ENCODE assay signal across 9 cellular contexts in the genomic region with DNA sequence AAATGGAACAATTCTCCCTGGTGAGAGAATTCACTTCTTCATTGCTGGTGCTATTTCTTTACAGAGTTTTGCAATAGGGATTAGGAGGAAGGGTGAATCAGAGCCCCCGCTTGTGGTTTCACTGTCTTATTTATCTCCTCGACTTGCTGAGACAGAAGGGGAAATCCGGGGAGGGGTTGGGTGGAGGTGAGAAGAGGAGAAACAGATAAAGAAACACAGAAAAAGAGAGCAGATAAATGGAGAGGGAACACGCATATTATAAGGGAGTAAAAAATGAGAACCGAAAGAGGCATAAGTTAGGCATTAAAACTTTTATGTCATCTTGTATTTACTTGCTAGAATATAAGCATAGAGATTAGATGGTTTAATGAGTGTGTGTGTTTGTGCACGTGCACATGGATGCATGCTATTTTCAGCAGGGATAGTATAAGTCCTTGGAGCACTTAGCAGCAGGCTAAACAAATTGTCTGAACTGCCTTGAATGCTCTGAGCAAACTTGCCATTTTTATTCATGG.
DNase-seq lines count a peak whose midpoint lies in the region; ATAC-seq and TF ChIP-seq lines count a peak whose summit lies in the region.
"Had no signal": no experiment of that assay in that cellular context is flagged by ENCODE, and none has a peak within 500 bp of the region (broad histone marks: within the 10 kb centered on the region; RNA-seq: fewer than 3 reads in every experiment).

No MANE protein-coding gene starts in this region.

- no peaks in the 10 kb centered on the region for H3K9me3 Mint-ChIP-seq in Caco-2 (ENCODE audit: unreplicated experiment)
- H3K9me3 Mint-ChIP-seq in nephron progenitor cell, result peaks cover 5% of the 10 kb centered on the region

- POLR2A ChIA-PET in Caco-2 (lab: Charles Lee), result no interaction called here

- peak overlapping the region; percentile 43 for H3K27ac ChIP-seq in VCaP

- intact Hi-C loops in Caco-2 (cut with micrococcal nuclease; ENCODE audit: unreplicated experiment), result no loop called here

- CTCF ChIA-PET in Caco-2 (lab: Charles Lee), result no interaction called here

- TF ChIP-seq CTCF in VCaP (conservative IDR thresholded peaks at IDR 0.05), result no peak
- no peak for TF ChIP-seq CTCF in Caco-2 (IDR thresholded peaks at IDR 0.05; ENCODE audit: insufficient read depth in 1 of 2, low read depth in 1 of 2, low read length in 1 of 2, severe bottlenecking in 1 of 2, unreplicated experiment in 1 of 2)
- no peak for TF ChIP-seq CTCF in nephron progenitor cell (IDR thresholded peaks at IDR 0.05)

- ATAC-seq in GM18508 (IDR thresholded peaks at IDR 0.05; ENCODE audit: insufficient read depth, unreplicated experiment) (peak; percentile 72), HG03442 (IDR thresholded peaks at IDR 0.05; ENCODE audit: unreplicated experiment) (peak; percentile 68)
- ATAC-seq: HCT116 had no signal

- H3K27ac Mint-ChIP-seq in Caco-2 (ENCODE audit: unreplicated experiment), result no peak overlapping the region
- H3K27ac Mint-ChIP-seq in nephron progenitor cell, result no peak overlapping the region

- no peaks in the 10 kb centered on the region for H3K36me3 ChIP-seq in Caco-2 (ENCODE audit: control insufficient read depth, insufficient read depth, low read length)

- H3K27me3 ChIP-seq in Caco-2 (replicated peaks; ENCODE audit: control insufficient read depth, insufficient read depth, low read length), result no peaks in the 10 kb centered on the region

- H3K27me3 Mint-ChIP-seq in Caco-2 (ENCODE audit: insufficient read depth, unreplicated experiment) (no peaks in the 10 kb centered on the region), nephron progenitor cell (ENCODE audit: low read depth, poor library complexity) (peaks cover 5% of the 10 kb centered on the region)

- no peaks in the 10 kb centered on the region for H3K4me1 Mint-ChIP-seq in Caco-2 (ENCODE audit: low read depth, unreplicated experiment)
- peaks cover 12% of the 10 kb centered on the region for H3K4me1 Mint-ChIP-seq in nephron progenitor cell

- BruUV-seq in Caco-2 (replicated peaks; lab: Mats Ljungman, UMichigan), result no TSS peak

- no peak overlapping the region for H3K4me3 Mint-ChIP-seq in Caco-2 (ENCODE audit: unreplicated experiment)
- no peak overlapping the region for H3K4me3 Mint-ChIP-seq in nephron progenitor cell

- H3K4me3 ChIP-seq in Caco-2 (ENCODE audit: low read depth, low read length), result no peak overlapping the region

- H3K36me3 Mint-ChIP-seq in Caco-2 (ENCODE audit: insufficient read depth, unreplicated experiment) (no peaks in the 10 kb centered on the region), nephron progenitor cell (ENCODE audit: low read depth) (no peaks in the 10 kb centered on the region)

- H3K9me3 ChIP-seq in Caco-2, result no peaks in the 10 kb centered on the region

- H3K4me1 ChIP-seq in Caco-2, result no peaks in the 10 kb centered on the region

- peak; percentile 73 for DNase-seq in central memory CD4-positive, alpha-beta T cell
- DNase-seq in stimulated activated CD8-positive, alpha-beta memory T cell treated with anti-CD3 and anti-CD28 coated beads, Interleukin-12 subunit alpha, Interleukin-12 subunit beta, amount 100 ng/mL, for 24 hours (ENCODE audit: extremely low read depth), result peak; percentile 50
- no peak for DNase-seq in Caco-2
- DNase-seq in foreskin melanocyte, result no peak
- no peak for DNase-seq in nephron progenitor cell

Comparison
In these comparisons a context has a peak if more than half of its experiments do, and no peak if none do; other contexts are left out.
1. DNase-seq: peak in central memory CD4-positive, alpha-beta T cell (single experiment) and stimulated activated CD8-positive, alpha-beta memory T cell treated with anti-CD3 and anti-CD28 coated beads, Interleukin-12 subunit alpha, Interleukin-12 subunit beta, amount 100 ng/mL, for 24 hours (single experiment); none in Caco-2 (0 of 2), foreskin melanocyte (single experiment) and nephron progenitor cell (single experiment).